14 cellular contexts compared by ENCODE assay signal in the genomic region with DNA sequence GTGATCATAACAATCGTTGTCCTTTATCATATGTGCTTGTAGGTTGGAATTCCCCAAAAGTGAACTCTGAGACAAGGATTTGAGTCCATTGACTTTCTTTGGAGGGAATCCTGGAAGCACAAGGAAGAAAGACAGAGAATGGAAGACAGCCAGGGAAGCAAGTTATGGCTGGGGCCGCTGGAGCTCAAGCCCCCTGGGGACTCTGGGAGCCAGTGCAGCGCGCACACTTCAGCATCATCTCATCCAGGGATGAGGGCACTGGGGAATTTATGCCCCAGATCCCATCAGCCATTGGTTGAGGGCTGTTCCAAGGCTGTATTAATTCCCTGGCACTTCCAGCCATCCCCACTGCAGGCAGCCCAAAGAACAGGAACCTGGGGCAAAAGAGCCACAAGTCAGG.
"Had no signal": no experiment of that assay in that cellular context is flagged by ENCODE, and none has a peak within 500 bp of the region (broad histone marks: within the 10 kb centered on the region; RNA-seq: fewer than 3 reads in every experiment).

No MANE protein-coding gene starts in this region.

- H3K4me1 ChIP-seq: psoas muscle had no signal

- H3K4me3 ChIP-seq: adrenal gland, gastrocnemius medialis, psoas muscle had no signal

- H3K27me3 ChIP-seq: adrenal gland had no signal

- H3K9me3 ChIP-seq: adrenal gland, gastrocnemius medialis, psoas muscle had no signal

- ATAC-seq: activated T-helper 17 cell treated with anti-CD3 and anti-CD28 coated beads, Interleukin-2, amount 50 U/mL, for 72 hours; effector memory CD8-positive, alpha-beta T cell; gastrocnemius medialis; natural killer cell; psoas muscle; stimulated activated memory B cell treated with anti-CD40 and anti-IgM and Interleukin-4, amounts not matched to agents 10 μg/mL and 1 μg/mL and 100 μg/mL, for 72 hours had no signal

- H3K27ac ChIP-seq: adrenal gland, psoas muscle had no signal

- H3K4me3 Mint-ChIP-seq: activated T-helper 17 cell treated with anti-CD3 and anti-CD28 coated beads, Interleukin-2, amount 50 U/mL, for 72 hours; effector memory CD8-positive, alpha-beta T cell; memory B cell; natural killer cell; stimulated activated memory B cell treated with anti-CD40 and anti-IgM and Interleukin-4, amounts not matched to agents 10 μg/mL and 1 μg/mL and 100 μg/mL, for 72 hours had no signal

- DNase-seq: activated CD4-positive, alpha-beta T cell treated with anti-CD3 and anti-CD28 coated beads for 1 hour; activated CD4-positive, alpha-beta T cell treated with anti-CD3 and anti-CD28 coated beads, Interleukin-2, amount 50 U/mL, for 4 hours; activated naive CD4-positive, alpha-beta T cell treated with anti-CD3 and anti-CD28 coated beads, Interleukin-2, amount 50 U/mL, for 16 hours; activated T-cell treated with anti-CD3 and anti-CD28 coated beads for 4 hours; adrenal gland; dermis blood vessel endothelial cell; effector memory CD8-positive, alpha-beta T cell; gastrocnemius medialis; natural killer cell; psoas muscle; stimulated activated CD4-positive, alpha-beta T cell treated with anti-CD3 and anti-CD28 coated beads, Interleukin-2, amount 100 ng/mL, for 48 hours had no signal

- H3K36me3 Mint-ChIP-seq: memory B cell; natural killer cell; stimulated activated memory B cell treated with anti-CD40 and anti-IgM and Interleukin-4, amounts not matched to agents 10 μg/mL and 1 μg/mL and 100 μg/mL, for 72 hours had no signal

- H3K36me3 ChIP-seq: adrenal gland, gastrocnemius medialis had no signal

- H3K27ac Mint-ChIP-seq: activated T-helper 17 cell treated with anti-CD3 and anti-CD28 coated beads, Interleukin-2, amount 50 U/mL, for 72 hours; effector memory CD8-positive, alpha-beta T cell; memory B cell; natural killer cell; stimulated activated memory B cell treated with anti-CD40 and anti-IgM and Interleukin-4, amounts not matched to agents 10 μg/mL and 1 μg/mL and 100 μg/mL, for 72 hours had no signal

- H3K9me3 Mint-ChIP-seq: activated T-helper 17 cell treated with anti-CD3 and anti-CD28 coated beads, Interleukin-2, amount 50 U/mL, for 72 hours; effector memory CD8-positive, alpha-beta T cell; memory B cell; natural killer cell; stimulated activated memory B cell treated with anti-CD40 and anti-IgM and Interleukin-4, amounts not matched to agents 10 μg/mL and 1 μg/mL and 100 μg/mL, for 72 hours had no signal
